29 cellular contexts compared by ENCODE assay signal in genomic region chr10:48556065-48556464, GRCh38. TPM values are rescaled to one million over a fixed set of nuclear protein-coding genes. Genes with fewer than 3 reads are reported as not detected.
"Had no signal": no experiment of that assay in that cellular context is flagged by ENCODE, and none has a peak within 500 bp of the region (broad histone marks: within the 10 kb centered on the region; RNA-seq: fewer than 3 reads in every experiment).

No MANE protein-coding gene starts in this region.

- DNase-seq: activated CD4-positive, alpha-beta T cell treated with anti-CD3 and anti-CD28 coated beads for 48 hours; activated CD4-positive, alpha-beta T cell treated with anti-CD3 and anti-CD28 coated beads, Interleukin-2, amount 50 U/mL, for 48 hours; activated T-cell treated with anti-CD3 and anti-CD28 coated beads, Interleukin-2, amount 50 U/mL, for 48 hours; anterior cingulate cortex; effector memory CD4-positive, alpha-beta T cell; gastrocnemius medialis; glutamatergic neuron; left cardiac atrium; mammary epithelial cell; naive B cell; nephron progenitor cell; ovary; retina; stimulated activated CD4-positive, alpha-beta T cell treated with anti-CD3 and anti-CD28 coated beads, Interleukin-15, amount 100 ng/mL, for 24 hours; stimulated activated CD4-positive, alpha-beta T cell treated with anti-CD3 and anti-CD28 coated beads, Interleukin-2, amount 100 ng/mL, for 24 hours; stimulated activated naive CD4-positive, alpha-beta T cell; SW 1271; T-helper 9 cell; upper lobe of left lung; WERI-Rb-1 had no signal

- H3K9me3 Mint-ChIP-seq: activated naive CD4-positive, alpha-beta T cell treated with anti-CD3 and anti-CD28 coated beads, Interleukin-2, amount 50 U/mL, for 24 hours; activated T-helper 2 cell treated with anti-CD3 and anti-CD28 coated beads, Interferon-gamma antibody, Interleukin-2, Interleukin-4, amounts not matched to agents 10 μg/mL and 5 μg/mL and 100 μg/mL, durations not matched to agents 14 hours and 24 hours and 36 hours; naive B cell; nephron progenitor cell; T-helper 1 cell treated with Interleukin-12 subunit alpha and Interleukin-12 subunit beta and Interleukin-4 antibody, amounts not matched to agents 30 μg/mL and 1 μg/mL, for 36 hours had no signal

- ATAC-seq: activated CD4-positive, CD25-positive, alpha-beta regulatory T cell treated with anti-CD3 and anti-CD28 coated beads, Interleukin-2, amount 50 U/mL, for 24 hours; gastrocnemius medialis; left cardiac atrium had no signal

- H3K9me3 ChIP-seq: neutrophil, ovary, upper lobe of left lung had no signal

- H3K4me3 ChIP-seq: gastrocnemius medialis, ovary, SK-N-MC, upper lobe of left lung had no signal

- H3K36me3 ChIP-seq: gastrocnemius medialis, neutrophil, ovary, upper lobe of left lung, WERI-Rb-1 had no signal

- H3K27ac ChIP-seq: neutrophil, ovary, SK-N-MC, upper lobe of left lung, WERI-Rb-1 had no signal

- H3K4me3 Mint-ChIP-seq: activated naive CD4-positive, alpha-beta T cell treated with anti-CD3 and anti-CD28 coated beads, Interleukin-2, amount 50 U/mL, for 24 hours; mesothelial cell of epicardium; nephron progenitor cell; T-helper 1 cell treated with Interleukin-12 subunit alpha and Interleukin-12 subunit beta and Interleukin-4 antibody, amounts not matched to agents 30 μg/mL and 1 μg/mL, for 36 hours had no signal

- H3K27ac Mint-ChIP-seq: activated naive CD4-positive, alpha-beta T cell treated with anti-CD3 and anti-CD28 coated beads, Interleukin-2, amount 50 U/mL, for 24 hours; activated T-helper 2 cell treated with anti-CD3 and anti-CD28 coated beads, Interferon-gamma antibody, Interleukin-2, Interleukin-4, amounts not matched to agents 10 μg/mL and 5 μg/mL and 100 μg/mL, durations not matched to agents 14 hours and 24 hours and 36 hours; mesothelial cell of epicardium; progenitor cell of endocrine pancreas; T-helper 1 cell treated with Interleukin-12 subunit alpha and Interleukin-12 subunit beta and Interleukin-4 antibody, amounts not matched to agents 30 μg/mL and 1 μg/mL, for 36 hours had no signal

- H3K4me1 Mint-ChIP-seq: activated naive CD4-positive, alpha-beta T cell treated with anti-CD3 and anti-CD28 coated beads, Interleukin-2, amount 50 U/mL, for 24 hours; mesothelial cell of epicardium had no signal

- H3K36me3 Mint-ChIP-seq: activated naive CD4-positive, alpha-beta T cell treated with anti-CD3 and anti-CD28 coated beads, Interleukin-2, amount 50 U/mL, for 24 hours; mesothelial cell of epicardium; naive B cell had no signal

- H3K27me3 ChIP-seq: gastrocnemius medialis, neutrophil, ovary, upper lobe of left lung had no signal

- H3K27me3 Mint-ChIP-seq: activated naive CD4-positive, alpha-beta T cell treated with anti-CD3 and anti-CD28 coated beads, Interleukin-2, amount 50 U/mL, for 24 hours had no signal

- H3K4me1 ChIP-seq: gastrocnemius medialis, upper lobe of left lung had no signal

RNA-seq across cellular contexts. Expression of gene ARHGAP22, which starts 48.8 kb away (rescaled TPM):
- total RNA-seq: activated CD8-positive, alpha-beta memory T cell treated with anti-CD3 and anti-CD28 coated beads for 36 hours had no signal
